In genomic region chr2:231632559-231633142, GRCh38 we compare ENCODE assay signal across 18 cellular contexts. TPM values are rescaled to one million over a fixed set of nuclear protein-coding genes. Genes with fewer than 3 reads are reported as not detected.
DNase-seq lines count a peak whose midpoint lies in the region; ATAC-seq and TF ChIP-seq lines count a peak whose summit lies in the region.
"Had no signal": no experiment of that assay in that cellular context is flagged by ENCODE, and none has a peak within 500 bp of the region (broad histone marks: within the 10 kb centered on the region; RNA-seq: fewer than 3 reads in every experiment).

No MANE protein-coding gene starts in this region.

- H4K20me1 ChIP-seq in fibroblast of lung (ENCODE audit: control insufficient read depth, extremely low read depth, insufficient read depth, low read length) (no peaks in the 10 kb centered on the region), PC-3 (ENCODE audit: low read length) (no peaks in the 10 kb centered on the region)

- POLR2A ChIA-PET in BJ (lab: Charles Lee): interaction anchor here (0.5 to 0.7 kb wide), 3 partner anchors 9 to 26 kb away, joined by 4 to 6 read pairs (median 5); no protein-coding TSS in a partner anchor
- POLR2A ChIA-PET in WTC11 (lab: Charles Lee): interaction anchor here (0.5 to 1.5 kb wide), 2 partner anchors 9 to 11 kb away, joined by 4 to 8 read pairs; no protein-coding TSS in a partner anchor
- POLR2A ChIA-PET in PC-3 (lab: Charles Lee; ENCODE audit: unreplicated experiment): interaction anchor here (0.6 kb wide), 1 partner anchor 11 kb away, joined by 3 read pairs; no protein-coding TSS in a partner anchor
- POLR2A ChIA-PET in A673 (lab: Charles Lee; ENCODE audit: low non-redundant PET): no interaction called here

- H2AFZ ChIP-seq in fibroblast of lung (ENCODE audit: low read length) (no peak overlapping the region), PC-3 (ENCODE audit: low read length) (no peak overlapping the region)

- no peak overlapping the region for H3K4me3 Mint-ChIP-seq in WTC11
- H3K4me3 Mint-ChIP-seq: activated naive CD8-positive, alpha-beta T cell had no signal

- intact Hi-C loops in PC-3 (cut with micrococcal nuclease): no loop called here
- intact Hi-C loops in A673 (cut with micrococcal nuclease; ENCODE audit: unreplicated experiment): no loop called here

- H3K27ac ChIP-seq in fibroblast of lung (ENCODE audit: insufficient read depth, low read length) (peak overlapping the region; percentile 59), PC-3 (ENCODE audit: low read length) (no peak overlapping the region), A673 (ENCODE audit: low read depth, low read length, poor library complexity, severe bottlenecking) (no peak overlapping the region)

- no peaks in the 10 kb centered on the region for H3K27me3 Mint-ChIP-seq in WTC11 (ENCODE audit: low read depth)
- H3K27me3 Mint-ChIP-seq: activated naive CD8-positive, alpha-beta T cell had no signal

- DNase-seq in BJ (ENCODE audit: low read depth) (peak; percentile 44), WTC11 (ENCODE audit: low spot score) (no peak), fibroblast of lung (ENCODE audit: low read depth in 2 of 2) (peak; percentile 72 to 96), omental fat pad (ENCODE audit: low spot score) (no peak), NCI-H1436 (lab: John Stamatoyannopoulos, UW) (no peak), PC-3 (no peak), A673 (ENCODE audit: low spot score) (no peak)
- DNase-seq: activated CD8-positive, alpha-beta memory T cell treated with anti-CD3 and anti-CD28 coated beads, Interleukin-2, amount 50 U/mL, for 48 hours; cortex of kidney; midbrain; NCI-H1417 treated with DMSO at 0.1 percent for 48 hours; NCI-H524; posterior cingulate gyrus; stimulated activated CD4-positive, alpha-beta T cell treated with anti-CD3 and anti-CD28 coated beads, Interleukin-15, amount 100 ng/mL, for 24 hours; T-helper 1 cell; trophoblast cell had no signal

- H3K9me2 ChIP-seq in PC-3 (replicated peaks; ENCODE audit: low read length): no peaks in the 10 kb centered on the region

- ATAC-seq in WTC11 (no peak), omental fat pad (ENCODE audit: low FRiP score) (peak; percentile 57), PC-3 (no peak), HG02588 (IDR thresholded peaks at IDR 0.05; ENCODE audit: unreplicated experiment) (no peak)

- H3K36me3 ChIP-seq in BJ (ENCODE audit: control insufficient read depth, insufficient read depth, low read length) (no peaks in the 10 kb centered on the region), fibroblast of lung (ENCODE audit: control insufficient read depth, insufficient read depth, low read length) (no peaks in the 10 kb centered on the region), PC-3 (ENCODE audit: low read depth, low read length) (no peaks in the 10 kb centered on the region), A673 (ENCODE audit: insufficient read depth, low read length, poor library complexity, severe bottlenecking) (no peaks in the 10 kb centered on the region)

- CTCF ChIA-PET in BJ (lab: Yijun Ruan, JAX) (interaction anchor here (0.9 to 1.2 kb wide), 3 partner anchors 10 to 42 kb away, joined by 3 to 4 read pairs (median 3); no protein-coding TSS in a partner anchor), WTC11 (lab: Charles Lee) (interaction anchor here (1.2 to 2.7 kb wide), 5 partner anchors 18 to 91 kb away, joined by 3 to 12 read pairs (median 6); no protein-coding TSS in a partner anchor), PC-3 (lab: Charles Lee) (no interaction called here), A673 (lab: Charles Lee) (no interaction called here)

- peaks cover 9% of the 10 kb centered on the region; the same call in 1 of the 2 replicates for H3K4me1 Mint-ChIP-seq in WTC11

- H3K4me1 ChIP-seq in fibroblast of lung (ENCODE audit: control insufficient read depth, extremely low read depth, insufficient read depth, low read length) (peaks cover 15% of the 10 kb centered on the region), PC-3 (ENCODE audit: insufficient read depth, low read length) (no peaks in the 10 kb centered on the region), A673 (ENCODE audit: insufficient read depth, low read length, poor library complexity, severe bottlenecking) (no peaks in the 10 kb centered on the region)

- BruUV-seq in PC-3 (replicated peaks; lab: Mats Ljungman, UMichigan) (no TSS peak), A673 (replicated peaks; lab: Mats Ljungman, UMichigan) (no TSS peak)

- no peak overlapping the region for H3K27ac Mint-ChIP-seq in WTC11
- H3K27ac Mint-ChIP-seq: activated naive CD8-positive, alpha-beta T cell had no signal

- H3K79me2 ChIP-seq in fibroblast of lung (ENCODE audit: control insufficient read depth, insufficient read depth, low read length) (no peaks in the 10 kb centered on the region), PC-3 (ENCODE audit: low read length) (no peaks in the 10 kb centered on the region)

- H3K27me3 ChIP-seq in BJ (ENCODE audit: control insufficient read depth, insufficient read depth, low read length): no peaks in the 10 kb centered on the region
- H3K27me3 ChIP-seq in fibroblast of lung (ENCODE audit: control insufficient read depth, insufficient read depth, low read length): no peaks in the 10 kb centered on the region
- no peaks in the 10 kb centered on the region for H3K27me3 ChIP-seq in PC-3 (ENCODE audit: low read length)
- no peaks in the 10 kb centered on the region for H3K27me3 ChIP-seq in A673 (replicated peaks; ENCODE audit: insufficient read depth, low read depth, low read length, poor library complexity)

- no peak overlapping the region for H3K9ac ChIP-seq in fibroblast of lung (ENCODE audit: insufficient read depth, low read length)
- H3K9ac ChIP-seq in PC-3 (ENCODE audit: low read length): no peak overlapping the region

- H3K4me2 ChIP-seq in fibroblast of lung (ENCODE audit: extremely low read depth, insufficient read depth, low read length) (no peak overlapping the region), PC-3 (ENCODE audit: low read length) (no peak overlapping the region)

- no peak for TF ChIP-seq CTCF in BJ (IDR thresholded peaks at IDR 0.05; ENCODE audit: insufficient read depth, low read depth, low read length)
- no peak for TF ChIP-seq CTCF in WTC11 (IDR thresholded peaks at IDR 0.05)
- no peak for TF ChIP-seq CTCF in fibroblast of lung (conservative IDR thresholded peaks at IDR 0.05 in 1 of 2, IDR thresholded peaks at IDR 0.05 in 1 of 2; ENCODE audit: low read depth in 1 of 2, low read length in 2 of 2)
- no peak for TF ChIP-seq CTCF in omental fat pad (IDR thresholded peaks at IDR 0.05)
- no peak for TF ChIP-seq CTCF in PC-3 (conservative IDR thresholded peaks at IDR 0.05; ENCODE audit: low read depth, low read length)
- no peak for TF ChIP-seq CTCF in A673 (conservative IDR thresholded peaks at IDR 0.05; ENCODE audit: low read depth, low read length)

- H3K36me3 Mint-ChIP-seq in WTC11: no peaks in the 10 kb centered on the region
- H3K36me3 Mint-ChIP-seq: activated naive CD8-positive, alpha-beta T cell had no signal

- H3K4me3 ChIP-seq in BJ (ENCODE audit: low read depth, low read length): no peak overlapping the region
- no peak overlapping the region for H3K4me3 ChIP-seq in fibroblast of lung (replicated peaks in 1 of 4; ENCODE audit: control extremely low read depth in 1 of 4, insufficient read depth in 1 of 4, low read depth in 3 of 4, low read length in 4 of 4)
- H3K4me3 ChIP-seq in PC-3 (ENCODE audit: low read length): no peak overlapping the region
- H3K4me3 ChIP-seq in A673 (ENCODE audit: low read depth, low read length, poor library complexity, severe bottlenecking): no peak overlapping the region

- H3K9me3 ChIP-seq in fibroblast of lung (ENCODE audit: control insufficient read depth, insufficient read depth, low read depth, low read length): no peaks in the 10 kb centered on the region
- H3K9me3 ChIP-seq in PC-3 (ENCODE audit: low read length): no peaks in the 10 kb centered on the region
- no peaks in the 10 kb centered on the region for H3K9me3 ChIP-seq in A673 (ENCODE audit: low read depth, low read length, poor library complexity, severe bottlenecking)

- no peaks in the 10 kb centered on the region for H3K9me3 Mint-ChIP-seq in WTC11

- no peaks in the 10 kb centered on the region for H3F3A ChIP-seq in PC-3 (ENCODE audit: low read length, unreplicated experiment)

TF ChIP-seq in WTC11, 78 proteins besides CTCF, POLR2A, EP300 and RAD21:
- TF ChIP-seq FOXP1 (CRISPR knock-in tag; IDR thresholded peaks at IDR 0.05; ENCODE audit: borderline replicate concordance) (no peak), GABPB1 (CRISPR knock-in tag; IDR thresholded peaks at IDR 0.05) (peak; percentile 26; the same call in 1 of the 2 replicates)

RNA-seq across cellular contexts. Expression of gene TEX44, which starts 40.0 kb away (rescaled TPM):
- polyA plus RNA-seq in BJ (2011; rRNA removed) (not detected in 2 replicates), fibroblast of lung (not detected in 2 replicates)
- polyA minus RNA-seq in BJ (2011; rRNA and poly(A)+ RNA removed): not detected in 2 replicates
- total RNA-seq in WTC11 (2021) (not detected in 3 replicates), fibroblast of lung (not detected in 2 replicates), omental fat pad (not detected), PC-3 (2014; rRNA removed) (not detected in 2 replicates), A673 (2021) (not detected in 2 replicates)
- not detected in 2 replicates for polyA plus RNA-seq in fibroblast of lung (2012)
- polyA minus RNA-seq in fibroblast of lung (ENCODE audit: low replicate concordance): not detected in 2 replicates

Comparison
In these comparisons a context has a peak if more than half of its experiments do, and no peak if none do; other contexts are left out.
1. DNase-seq: peak in BJ (single experiment) and fibroblast of lung (2 of 2); none in WTC11 (single experiment), omental fat pad (single experiment), NCI-H1436 (single experiment), PC-3 (single experiment) and A673 (single experiment).
2. CTCF ChIA-PET loops: an anchor here in BJ (0.9 to 1.2 kb wide) and WTC11 (1.2 to 2.7 kb wide); none called in PC-3 and A673.